Comparison of ENCODE assay signal across 8 cellular contexts in the genomic region with DNA sequence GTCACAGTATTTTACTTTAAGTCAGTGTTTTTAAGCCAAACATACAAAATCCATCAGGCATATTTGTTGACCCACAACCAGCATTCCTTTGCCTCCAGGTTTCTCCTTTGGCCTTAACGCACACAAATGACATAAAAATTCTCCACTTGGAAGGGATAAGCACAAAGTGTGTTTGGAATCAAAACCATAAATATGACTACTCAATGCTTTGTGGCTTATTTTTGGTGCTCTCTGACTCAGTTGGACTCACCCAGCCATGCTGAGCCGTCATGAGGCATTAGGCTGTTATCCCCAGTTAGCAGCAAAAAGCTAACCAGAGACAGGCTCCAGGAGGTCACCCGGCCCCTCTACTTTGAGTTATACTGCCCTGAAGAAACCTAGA. TPM values are rescaled to one million over a fixed set of nuclear protein-coding genes. Genes with fewer than 3 reads are reported as not detected.
A peak's percentile ranks its signal among the peaks of the same experiment; 100 is the strongest.
DNase-seq lines count a peak whose midpoint lies in the region; ATAC-seq lines count a peak whose summit lies in the region.

No MANE protein-coding gene starts in this region.

- POLR2A ChIA-PET in activated CD4-positive, alpha-beta T cell treated with anti-CD3 and anti-CD28 coated beads for 36 hours (lab: Charles Lee) = interaction anchor here (0.5 kb wide), 1 partner anchor 41 kb away, joined by 5 read pairs; no protein-coding TSS in a partner anchor

- CTCF ChIA-PET in activated CD4-positive, alpha-beta T cell treated with anti-CD3 and anti-CD28 coated beads for 36 hours (lab: Charles Lee) = interaction anchor here (0.7 to 4.4 kb wide), 5 partner anchors 16 to 729 kb away, joined by 3 to 17 read pairs (median 6); a partner anchor contains a TSS

- H3K27ac Mint-ChIP-seq in activated CD4-positive, alpha-beta T cell treated with anti-CD3 and anti-CD28 coated beads for 36 hours = peak overlapping the region; percentile 96
- peak overlapping the region; percentile 95 to 100 (median 98) for H3K27ac Mint-ChIP-seq in immature natural killer cell

- H3K4me3 Mint-ChIP-seq in activated CD4-positive, alpha-beta T cell treated with anti-CD3 and anti-CD28 coated beads for 36 hours = peak overlapping the region; percentile 90
- peak overlapping the region; percentile 94 to 96 (median 95) for H3K4me3 Mint-ChIP-seq in immature natural killer cell

- ATAC-seq in activated CD4-positive, alpha-beta T cell treated with anti-CD3 and anti-CD28 coated beads for 36 hours = no peak

- no peaks in the 10 kb centered on the region for H3K9me3 Mint-ChIP-seq in activated CD4-positive, alpha-beta T cell treated with anti-CD3 and anti-CD28 coated beads for 36 hours (ENCODE audit: low read depth)
- H3K9me3 Mint-ChIP-seq in immature natural killer cell = no peaks in the 10 kb centered on the region

- peaks cover 3% of the 10 kb centered on the region for H3K36me3 Mint-ChIP-seq in activated CD4-positive, alpha-beta T cell treated with anti-CD3 and anti-CD28 coated beads for 36 hours (ENCODE audit: low read depth)
- peaks cover 4 to 8% (median 5%) of the 10 kb centered on the region in 3 donors for H3K36me3 Mint-ChIP-seq in immature natural killer cell

- no peaks in the 10 kb centered on the region for H3K27me3 Mint-ChIP-seq in activated CD4-positive, alpha-beta T cell treated with anti-CD3 and anti-CD28 coated beads for 36 hours
- H3K27me3 Mint-ChIP-seq in immature natural killer cell (ENCODE audit: low read depth in 3 of 3) = peaks cover 11 to 14% (median 12%) of the 10 kb centered on the region in 3 donors

- DNase-seq in activated CD4-positive, alpha-beta T cell treated with anti-CD3 and anti-CD28 coated beads for 36 hours = peak; percentile 38
- no peak for DNase-seq in activated CD4-positive, alpha-beta T cell treated with anti-CD3 and anti-CD28 coated beads for 4 hours
- peak; percentile 16 for DNase-seq in activated naive CD4-positive, alpha-beta T cell treated with anti-CD3 and anti-CD28 coated beads, Interleukin-2, amount 50 U/mL, for 16 hours
- DNase-seq in immature natural killer cell = no peak
- no peak for DNase-seq in dermis blood vessel endothelial cell
- DNase-seq in midbrain (lab: John Stamatoyannopoulos, UW) = no peak
- DNase-seq in SIG-M5 (lab: John Stamatoyannopoulos, UW) = no peak

- intact Hi-C loops in activated CD4-positive, alpha-beta T cell treated with anti-CD3 and anti-CD28 coated beads for 36 hours (cut with DNase I, micrococcal nuclease) = loop anchor here (2.0 to 5.0 kb wide), 9 partner anchors 40 to 646 kb away; a partner anchor contains a TSS

- H3K4me1 Mint-ChIP-seq in activated CD4-positive, alpha-beta T cell treated with anti-CD3 and anti-CD28 coated beads for 36 hours = peaks cover 55% of the 10 kb centered on the region
- peaks cover 64 to 76% of the 10 kb centered on the region in 2 donors for H3K4me1 Mint-ChIP-seq in immature natural killer cell

- peak overlapping the region; percentile 47 for H3K27ac ChIP-seq in temporal lobe (ENCODE audit: low read depth, low read length)

RNA-seq across cellular contexts. Expression of a gene that starts 0.9 kb away (rescaled TPM):
- 10 to 100 TPM; 13.6 to 18.6 TPM for total RNA-seq in activated CD4-positive, alpha-beta T cell treated with anti-CD3 and anti-CD28 coated beads for 36 hours
- 10 to 100 TPM; 35.6 to 53.3 (median 40.1) TPM for polyA plus RNA-seq in immature natural killer cell
- total RNA-seq in temporal lobe (25.6 TPM), dermis blood vessel endothelial cell (6.0 and 8.7 TPM in 2 replicates)

RNA-seq across cellular contexts. Expression of a gene that starts 2.5 kb away (rescaled TPM):
- 10 to 100 TPM; 16.2 to 20.3 TPM for total RNA-seq in activated CD4-positive, alpha-beta T cell treated with anti-CD3 and anti-CD28 coated beads for 36 hours
- 1 to 10 TPM; 2.1 to 5.1 (median 3.6) TPM for polyA plus RNA-seq in immature natural killer cell
- total RNA-seq in temporal lobe (10.8 TPM), dermis blood vessel endothelial cell (10.0 and 15.0 TPM in 2 replicates)

RNA-seq across cellular contexts. Expression of a gene that starts 27.1 kb away (rescaled TPM):
- total RNA-seq in activated CD4-positive, alpha-beta T cell treated with anti-CD3 and anti-CD28 coated beads for 36 hours = under 1 TPM; 0.27 to 0.28 TPM
- polyA plus RNA-seq in immature natural killer cell = not detected
- not detected for total RNA-seq in temporal lobe
- total RNA-seq in dermis blood vessel endothelial cell = not detected in 2 replicates

RNA-seq across cellular contexts. Expression of a gene that starts 27.2 kb away (rescaled TPM):
- 1 to 10 TPM in 1 of 2 experiments, under 1 TPM in 1; 0.98 to 1.6 TPM for total RNA-seq in activated CD4-positive, alpha-beta T cell treated with anti-CD3 and anti-CD28 coated beads for 36 hours
- polyA plus RNA-seq in immature natural killer cell = under 1 TPM in 1 of 3 donors, not detected in 2; 0.18 TPM
- total RNA-seq in temporal lobe (0.25 TPM), dermis blood vessel endothelial cell (0.17 and 0.33 TPM in 2 replicates)

RNA-seq across cellular contexts. Expression of a gene that starts 34.6 kb away (rescaled TPM):
- total RNA-seq in activated CD4-positive, alpha-beta T cell treated with anti-CD3 and anti-CD28 coated beads for 36 hours = 100 to 1,000 TPM; 134 to 151 TPM
- 100 to 1,000 TPM; 138 to 200 (median 168) TPM for polyA plus RNA-seq in immature natural killer cell
- total RNA-seq in temporal lobe (21.4 TPM), dermis blood vessel endothelial cell (71.6 and 96.6 TPM in 2 replicates)

Comparison
In these comparisons a context has a peak if more than half of its experiments do, and no peak if none do; other contexts are left out.
1. DNase-seq: peak in activated CD4-positive, alpha-beta T cell treated with anti-CD3 and anti-CD28 coated beads for 36 hours (single experiment) and activated naive CD4-positive, alpha-beta T cell treated with anti-CD3 and anti-CD28 coated beads, Interleukin-2, amount 50 U/mL, for 16 hours (single experiment); none in activated CD4-positive, alpha-beta T cell treated with anti-CD3 and anti-CD28 coated beads for 4 hours (0 of 2), immature natural killer cell (0 of 3), dermis blood vessel endothelial cell (single experiment), midbrain (single experiment) and SIG-M5 (single experiment).